ENCODE assay signal across 1 cellular context in genomic region chr13:114100446-114101320, GRCh38.
TF ChIP-seq lines count a peak whose summit lies in the region.

No MANE protein-coding gene starts in this region.

TF ChIP-seq in SK-N-SH treated with all-trans-retinoic acid at 6 μM for 48 hours, 23 proteins besides CTCF, POLR2A, EP300 and RAD21 (continued from another document):
- TF ChIP-seq, protein P1, sequence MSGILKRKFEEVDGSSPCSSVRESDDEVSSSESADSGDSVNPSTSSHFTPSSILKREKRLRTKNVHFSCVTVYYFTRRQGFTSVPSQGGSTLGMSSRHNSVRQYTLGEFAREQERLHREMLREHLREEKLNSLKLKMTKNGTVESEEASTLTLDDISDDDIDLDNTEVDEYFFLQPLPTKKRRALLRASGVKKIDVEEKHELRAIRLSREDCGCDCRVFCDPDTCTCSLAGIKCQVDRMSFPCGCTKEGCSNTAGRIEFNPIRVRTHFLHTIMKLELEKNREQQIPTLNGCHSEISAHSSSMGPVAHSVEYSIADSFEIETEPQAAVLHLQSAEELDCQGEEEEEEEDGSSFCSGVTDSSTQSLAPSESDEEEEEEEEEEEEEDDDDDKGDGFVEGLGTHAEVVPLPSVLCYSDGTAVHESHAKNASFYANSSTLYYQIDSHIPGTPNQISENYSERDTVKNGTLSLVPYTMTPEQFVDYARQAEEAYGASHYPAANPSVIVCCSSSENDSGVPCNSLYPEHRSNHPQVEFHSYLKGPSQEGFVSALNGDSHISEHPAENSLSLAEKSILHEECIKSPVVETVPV (CRISPR knock-in tag; IDR thresholded peaks at IDR 0.05) = no peak
- TF ChIP-seq ZFP30 (CRISPR knock-in tag; IDR thresholded peaks at IDR 0.05) (no peak), SNAI2 (CRISPR knock-in tag; IDR thresholded peaks at IDR 0.05) (no peak), GLIS3 (CRISPR knock-in tag; IDR thresholded peaks at IDR 0.05) (no peak), ZNF565 (CRISPR knock-in tag; conservative IDR thresholded peaks at IDR 0.05; ENCODE audit: low read depth) (no peak)
- TF ChIP-seq, protein P2, sequence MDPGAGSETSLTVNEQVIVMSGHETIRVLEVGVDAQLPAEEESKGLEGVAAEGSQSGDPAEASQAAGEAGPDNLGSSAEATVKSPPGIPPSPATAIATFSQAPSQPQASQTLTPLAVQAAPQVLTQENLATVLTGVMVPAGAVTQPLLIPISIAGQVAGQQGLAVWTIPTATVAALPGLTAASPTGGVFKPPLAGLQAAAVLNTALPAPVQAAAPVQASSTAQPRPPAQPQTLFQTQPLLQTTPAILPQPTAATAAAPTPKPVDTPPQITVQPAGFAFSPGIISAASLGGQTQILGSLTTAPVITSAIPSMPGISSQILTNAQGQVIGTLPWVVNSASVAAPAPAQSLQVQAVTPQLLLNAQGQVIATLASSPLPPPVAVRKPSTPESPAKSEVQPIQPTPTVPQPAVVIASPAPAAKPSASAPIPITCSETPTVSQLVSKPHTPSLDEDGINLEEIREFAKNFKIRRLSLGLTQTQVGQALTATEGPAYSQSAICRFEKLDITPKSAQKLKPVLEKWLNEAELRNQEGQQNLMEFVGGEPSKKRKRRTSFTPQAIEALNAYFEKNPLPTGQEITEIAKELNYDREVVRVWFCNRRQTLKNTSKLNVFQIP (CRISPR knock-in tag; IDR thresholded peaks at IDR 0.05; ENCODE audit: borderline replicate concordance, low read depth) = no peak
